Comparison of ENCODE assay signal across 10 cellular contexts in the genomic region with DNA sequence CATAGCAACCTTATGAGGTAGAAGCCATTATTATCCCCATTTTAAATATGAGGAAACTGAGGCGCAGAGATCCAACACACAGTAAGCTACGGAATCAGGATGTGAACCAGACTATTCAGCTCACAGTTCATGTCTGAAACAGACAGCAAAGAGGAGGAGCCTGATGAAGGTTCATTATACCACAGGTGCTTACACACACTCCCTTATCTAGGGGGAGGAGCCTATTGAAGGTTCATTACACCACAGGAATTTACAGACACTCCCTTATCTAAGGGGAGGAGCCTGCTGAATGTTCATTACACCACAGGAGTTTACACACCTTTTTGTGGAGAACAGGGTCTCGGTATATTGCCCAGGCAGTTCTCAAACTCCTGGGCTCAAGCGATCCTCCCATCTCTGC. TPM values are rescaled to one million over a fixed set of nuclear protein-coding genes. Genes with fewer than 3 reads are reported as not detected.
DNase-seq lines count a peak whose midpoint lies in the region; ATAC-seq, FAIRE-seq and TF ChIP-seq lines count a peak whose summit lies in the region.
"Had no signal": no experiment of that assay in that cellular context is flagged by ENCODE, and none has a peak within 500 bp of the region (broad histone marks: within the 10 kb centered on the region; RNA-seq: fewer than 3 reads in every experiment).

No MANE protein-coding gene starts in this region.

- H3K9me3 Mint-ChIP-seq in CD8-positive, alpha-beta T cell, result peaks cover 4% of the 10 kb centered on the region

- no peak overlapping the region for H3K9ac ChIP-seq in keratinocyte (ENCODE audit: control insufficient read depth, extremely low read depth, insufficient read depth, low read length)

- no peaks in the 10 kb centered on the region for H3K4me1 ChIP-seq in CD8-positive, alpha-beta T cell (ENCODE audit: insufficient read depth, low read length)
- H3K4me1 ChIP-seq in RWPE2 (ENCODE audit: insufficient read depth, poor library complexity, severe bottlenecking), result no peaks in the 10 kb centered on the region
- peaks cover 2% of the 10 kb centered on the region for H3K4me1 ChIP-seq in keratinocyte (ENCODE audit: control insufficient read depth, extremely low read depth, insufficient read depth, low read length)
- H3K4me1 ChIP-seq: suprapubic skin had no signal

- H3K27ac Mint-ChIP-seq in CD8-positive, alpha-beta T cell, result no peak overlapping the region
- H3K27ac Mint-ChIP-seq: activated CD8-positive, alpha-beta memory T cell treated with anti-CD3 and anti-CD28 coated beads, Interleukin-2, amount 10 ng/mL, durations not matched to agents 7 days and 5 days had no signal

- POLR2A ChIA-PET in CD8-positive, alpha-beta T cell (lab: Charles Lee), result no interaction called here

- dilution Hi-C loops in keratinocyte (cut with MboI; ENCODE audit: extremely low pct_ligation_motif_present, low sequenced_read_pairs), result no loop called here

- no peak overlapping the region for H3K4me2 ChIP-seq in keratinocyte (ENCODE audit: control insufficient read depth, extremely low read depth, insufficient read depth, low read depth, low read length)

- no peak overlapping the region for H2AFZ ChIP-seq in keratinocyte (ENCODE audit: control insufficient read depth, low read length)

- no peak for TF ChIP-seq CTCF in CD8-positive, alpha-beta T cell (IDR thresholded peaks at IDR 0.05)
- no peak for TF ChIP-seq CTCF in RWPE2 (IDR thresholded peaks at IDR 0.05; ENCODE audit: poor library complexity, severe bottlenecking)
- no peak for TF ChIP-seq CTCF in keratinocyte (optimal IDR thresholded peaks at IDR 0.05 in 1 of 3, IDR thresholded peaks at IDR 0.05 in 1 of 3, conservative IDR thresholded peaks at IDR 0.05 in 1 of 3; ENCODE audit: extremely low read depth in 1 of 3, insufficient read depth in 2 of 3, low read length in 3 of 3)

- peak; percentile 63 for ATAC-seq in CD8-positive, alpha-beta T cell
- ATAC-seq in RWPE2 (ENCODE audit: low read depth) (peak; percentile 88), GM21576 (IDR thresholded peaks at IDR 0.05; ENCODE audit: unreplicated experiment) (no peak)
- ATAC-seq: activated CD8-positive, alpha-beta memory T cell treated with anti-CD3 and anti-CD28 coated beads, Interleukin-2, amount 10 ng/mL, durations not matched to agents 7 days and 5 days; left ventricle myocardium superior had no signal

- no peaks in the 10 kb centered on the region for H4K20me1 ChIP-seq in keratinocyte (ENCODE audit: control insufficient read depth, extremely low read depth, insufficient read depth, low read length)

- no peaks in the 10 kb centered on the region for H3K27me3 ChIP-seq in CD8-positive, alpha-beta T cell (ENCODE audit: insufficient read depth, low read length)
- no peaks in the 10 kb centered on the region for H3K27me3 ChIP-seq in H7 (ENCODE audit: control insufficient read depth, insufficient read depth, low read length)
- no peaks in the 10 kb centered on the region for H3K27me3 ChIP-seq in RWPE2 (ENCODE audit: insufficient read depth, poor library complexity, severe bottlenecking)
- H3K27me3 ChIP-seq in keratinocyte (ENCODE audit: control insufficient read depth, extremely low read depth, insufficient read depth, low read length), result no peaks in the 10 kb centered on the region
- H3K27me3 ChIP-seq: suprapubic skin had no signal

- intact Hi-C loops in CD8-positive, alpha-beta T cell (cut with DNase I, micrococcal nuclease), result no loop called here

- H3K4me1 Mint-ChIP-seq in CD8-positive, alpha-beta T cell (ENCODE audit: low read depth), result peaks cover 3% of the 10 kb centered on the region

- no peaks in the 10 kb centered on the region for H3K36me3 ChIP-seq in CD8-positive, alpha-beta T cell (ENCODE audit: insufficient read depth, low read length)
- H3K36me3 ChIP-seq in H7 (replicated peaks; ENCODE audit: control insufficient read depth, insufficient read depth, low read length), result no peaks in the 10 kb centered on the region
- no peaks in the 10 kb centered on the region for H3K36me3 ChIP-seq in RWPE2 (ENCODE audit: low read depth)
- H3K36me3 ChIP-seq in keratinocyte (ENCODE audit: control insufficient read depth in 2 of 2, extremely low read depth in 1 of 2, insufficient read depth in 2 of 2, low read length in 2 of 2), result no peaks in the 10 kb centered on the region
- H3K36me3 ChIP-seq: suprapubic skin had no signal

- H3K36me3 Mint-ChIP-seq in CD8-positive, alpha-beta T cell, result peaks cover 2% of the 10 kb centered on the region

- DNase-seq in CD8-positive, alpha-beta T cell, result no peak
- DNase-seq in H7 (peak; percentile 83), RWPE2 (ENCODE audit: low spot score) (no peak), keratinocyte (ENCODE audit: low read depth, low spot score) (no peak), NK-92 (lab: John Stamatoyannopoulos, UW; ENCODE audit: unreplicated experiment) (no peak)
- DNase-seq in stimulated activated naive CD4-positive, alpha-beta T cell treated with Interleukin-2 at 50 U/mL for 16 hours (lab: John Stamatoyannopoulos, UW), result no peak
- DNase-seq: activated CD8-positive, alpha-beta memory T cell treated with anti-CD3 and anti-CD28 coated beads, Interleukin-2, amount 10 ng/mL, durations not matched to agents 7 days and 5 days; left ventricle myocardium superior had no signal

- no peak overlapping the region for H3K4me3 Mint-ChIP-seq in CD8-positive, alpha-beta T cell
- H3K4me3 Mint-ChIP-seq: activated CD8-positive, alpha-beta memory T cell treated with anti-CD3 and anti-CD28 coated beads, Interleukin-2, amount 10 ng/mL, durations not matched to agents 7 days and 5 days had no signal

- H3K27me3 Mint-ChIP-seq in CD8-positive, alpha-beta T cell (ENCODE audit: low read depth), result no peaks in the 10 kb centered on the region
- H3K27me3 Mint-ChIP-seq: activated CD8-positive, alpha-beta memory T cell treated with anti-CD3 and anti-CD28 coated beads, Interleukin-2, amount 10 ng/mL, durations not matched to agents 7 days and 5 days had no signal

- H3K9me1 ChIP-seq in keratinocyte (ENCODE audit: control insufficient read depth, extremely low read depth, insufficient read depth, low read length), result no peaks in the 10 kb centered on the region

- no peaks in the 10 kb centered on the region for H3K9me3 ChIP-seq in CD8-positive, alpha-beta T cell (ENCODE audit: low read length)
- peaks cover 4% of the 10 kb centered on the region for H3K9me3 ChIP-seq in RWPE2 (ENCODE audit: severe bottlenecking)
- H3K9me3 ChIP-seq in keratinocyte (ENCODE audit: control insufficient read depth, low read depth, low read length), result no peaks in the 10 kb centered on the region
- H3K9me3 ChIP-seq: suprapubic skin had no signal

- H3K79me2 ChIP-seq in keratinocyte (ENCODE audit: control insufficient read depth, insufficient read depth, low read length), result no peaks in the 10 kb centered on the region

- no peak overlapping the region for H3K27ac ChIP-seq in CD8-positive, alpha-beta T cell (ENCODE audit: low read depth, low read length)
- H3K27ac ChIP-seq in RWPE2 (ENCODE audit: poor library complexity, severe bottlenecking) (no peak overlapping the region), keratinocyte (ENCODE audit: control insufficient read depth, insufficient read depth, low read length) (no peak overlapping the region)
- H3K27ac ChIP-seq: suprapubic skin had no signal

- no peak overlapping the region for H3K4me3 ChIP-seq in CD8-positive, alpha-beta T cell (ENCODE audit: low read depth, low read length)
- H3K4me3 ChIP-seq in H7 (ENCODE audit: insufficient read depth, low read depth, low read length) (no peak overlapping the region), RWPE2 (ENCODE audit: severe bottlenecking) (no peak overlapping the region), keratinocyte (ENCODE audit: control insufficient read depth in 2 of 3, extremely low read depth in 1 of 3, insufficient read depth in 2 of 3, low read depth in 1 of 3, low read length in 3 of 3) (no peak overlapping the region)
- H3K4me3 ChIP-seq: suprapubic skin had no signal

- CTCF ChIA-PET in CD8-positive, alpha-beta T cell (lab: Charles Lee), result no interaction called here

- FAIRE-seq in keratinocyte (lab: Jason Lieb, UNC), result peak; percentile 78

RNA-seq across cellular contexts. Expression of gene C16orf95, which starts 21.9 kb away (rescaled TPM):
- 1 to 10 TPM in 1 of 2 experiments, under 1 TPM in 1; 0.76 to 1.2 TPM for total RNA-seq in CD8-positive, alpha-beta T cell
- total RNA-seq in H7 (2014; rRNA removed; shearing (Covaris generic)), result 4.4 and 5.1 TPM in 2 replicates
- polyA plus RNA-seq in keratinocyte, result 0.71 to 1.5 TPM (median 1.4 TPM) in 3 replicates
- 0.29 TPM for polyA plus RNA-seq in keratinocyte (2011; ENCODE audit: low read depth)
- polyA plus RNA-seq in keratinocyte (2011; cell fraction: cytosol; rRNA removed), result 0.60 and 1.6 TPM in 2 replicates
- 0.83 and 1.1 TPM in 2 replicates for polyA plus RNA-seq in keratinocyte (2011; cell fraction: nucleus; rRNA removed)
- 2.2 and 2.6 TPM in 2 replicates for polyA plus RNA-seq in keratinocyte (2012; ENCODE audit: low replicate concordance)
- polyA minus RNA-seq in keratinocyte, result 0.22 to 0.79 TPM (median 0.69 TPM) in 3 replicates
- polyA minus RNA-seq in keratinocyte (2011; cell fraction: cytosol; rRNA and poly(A)+ RNA removed), result not detected
- 1.2 TPM in 1 of 2 replicates, not detected in the other for polyA minus RNA-seq in keratinocyte (2011; cell fraction: nucleus; rRNA and poly(A)+ RNA removed)
